10 cellular contexts compared by ENCODE assay signal in genomic region chr9:127347831-127348699, GRCh38. TPM values are rescaled to one million over a fixed set of nuclear protein-coding genes. Genes with fewer than 3 reads are reported as not detected.
DNase-seq lines count a peak whose midpoint lies in the region; ATAC-seq and TF ChIP-seq lines count a peak whose summit lies in the region.
"Had no signal": no experiment of that assay in that cellular context is flagged by ENCODE, and none has a peak within 500 bp of the region (broad histone marks: within the 10 kb centered on the region; RNA-seq: fewer than 3 reads in every experiment).

No MANE protein-coding gene starts in this region.

- no peak overlapping the region for H4K8ac ChIP-seq in mesenchymal stem cell (ENCODE audit: low read length)

- H3K9ac ChIP-seq in Loucy (ENCODE audit: low read depth, low read length, poor library complexity, severe bottlenecking): no peak overlapping the region
- H3K9ac ChIP-seq in mesenchymal stem cell (ENCODE audit: low read length): no peak overlapping the region

- H2BK15ac ChIP-seq in mesenchymal stem cell (ENCODE audit: low read depth, poor library complexity, severe bottlenecking): no peak overlapping the region

- no peaks in the 10 kb centered on the region for H3K9me2 ChIP-seq in Loucy (replicated peaks; ENCODE audit: low read depth, low read length)

- H3K36me3 ChIP-seq in Loucy (ENCODE audit: insufficient read depth, low read length): no peaks in the 10 kb centered on the region
- H3K36me3 ChIP-seq in mesenchymal stem cell (ENCODE audit: control insufficient read depth in 1 of 2, insufficient read depth in 2 of 2, low read depth in 1 of 2, low read length in 2 of 2): peaks cover 0 to 3% of the 10 kb centered on the region in 2 experiments

- no peaks in the 10 kb centered on the region for H3K79me2 ChIP-seq in Loucy (ENCODE audit: insufficient read depth, low read length)

- DNase-seq in DMS153 (lab: John Stamatoyannopoulos, UW): peak; percentile 4
- DNase-seq in astrocyte of the spinal cord (ENCODE audit: low read depth, low spot score): peak; percentile 73
- DNase-seq in mesenchymal stem cell: peak; percentile 47
- DNase-seq in coronary artery (ENCODE audit: low spot score): no peak
- no peak for DNase-seq in NCI-H774 (lab: John Stamatoyannopoulos, UW)
- DNase-seq: activated T-cell treated with anti-CD3 and anti-CD28 coated beads, Interleukin-2, amount 50 U/mL, for 48 hours had no signal

- no peaks in the 10 kb centered on the region for H3K79me1 ChIP-seq in mesenchymal stem cell (replicated peaks; ENCODE audit: low read length, poor library complexity, severe bottlenecking)

- H3K27me3 ChIP-seq in Loucy (ENCODE audit: insufficient read depth, low read length, poor library complexity, severe bottlenecking) (no peaks in the 10 kb centered on the region), mesenchymal stem cell (ENCODE audit: control insufficient read depth in 1 of 2, insufficient read depth in 1 of 2, low read length in 2 of 2) (peaks cover 0 to 91% of the 10 kb centered on the region in 2 experiments)

- no peak overlapping the region for H2AK5ac ChIP-seq in mesenchymal stem cell (ENCODE audit: low read length, severe bottlenecking)

- TF ChIP-seq CTCF in Loucy (conservative IDR thresholded peaks at IDR 0.05; ENCODE audit: low read length): peak; percentile 59
- TF ChIP-seq CTCF in astrocyte of the spinal cord (IDR thresholded peaks at IDR 0.05; ENCODE audit: low read depth, low read length): peak; percentile 76
- no peak for TF ChIP-seq CTCF in coronary artery (IDR thresholded peaks at IDR 0.05)

- no peaks in the 10 kb centered on the region for H3F3A ChIP-seq in Loucy (ENCODE audit: low read depth)

- H3K23ac ChIP-seq in mesenchymal stem cell (ENCODE audit: low read length in 2 of 2): no peak overlapping the region

- H3K4me1 ChIP-seq in Loucy (ENCODE audit: insufficient read depth, low read length, poor library complexity, severe bottlenecking): no peaks in the 10 kb centered on the region
- H3K4me1 ChIP-seq in mesenchymal stem cell (ENCODE audit: control insufficient read depth, insufficient read depth, low read depth, low read length): peaks cover 7% of the 10 kb centered on the region

- no peak overlapping the region for H2BK120ac ChIP-seq in mesenchymal stem cell (ENCODE audit: low read depth, low read length)

- H2AFZ ChIP-seq in Loucy (ENCODE audit: low read length) (peak overlapping the region; percentile 40; the same call in 1 of the 2 replicates), mesenchymal stem cell (ENCODE audit: low read depth, low read length) (no peak overlapping the region)

- no peak overlapping the region for H3K4ac ChIP-seq in mesenchymal stem cell (ENCODE audit: low read depth in 1 of 2, low read length in 2 of 2)

- H2BK12ac ChIP-seq in mesenchymal stem cell (ENCODE audit: low read length in 2 of 2): no peak overlapping the region

- 80% methylated on average over 6 of the region's 7 CpGs for WGBS in mesenchymal stem cell

- H3K18ac ChIP-seq in mesenchymal stem cell (ENCODE audit: low read depth in 1 of 2, low read length in 2 of 2): no peak overlapping the region

- no peaks in the 10 kb centered on the region for H3K9me3 ChIP-seq in Loucy (ENCODE audit: insufficient read depth, low read depth, low read length)
- H3K9me3 ChIP-seq in mesenchymal stem cell (ENCODE audit: control insufficient read depth, low read length): no peaks in the 10 kb centered on the region

- H3K4me2 ChIP-seq in Loucy (ENCODE audit: low read depth, low read length, poor library complexity, severe bottlenecking): no peak overlapping the region
- no peak overlapping the region for H3K4me2 ChIP-seq in mesenchymal stem cell (ENCODE audit: low read length, poor library complexity, severe bottlenecking)

- no peak overlapping the region for H2BK5ac ChIP-seq in mesenchymal stem cell (ENCODE audit: low read depth, low read length, poor library complexity, severe bottlenecking)

- no peaks in the 10 kb centered on the region for H4K20me1 ChIP-seq in Loucy (ENCODE audit: insufficient read depth, low read length, poor library complexity, severe bottlenecking)

- in situ Hi-C loops in astrocyte of the spinal cord (cut with HindIII; ENCODE audit: low sequenced_read_pairs): no loop called here

- no peak overlapping the region for H3K4me3 ChIP-seq in Loucy (ENCODE audit: low read length, poor library complexity, severe bottlenecking)
- H3K4me3 ChIP-seq in astrocyte of the spinal cord (ENCODE audit: low read depth, low read length): no peak overlapping the region
- no peak overlapping the region for H3K4me3 ChIP-seq in mesenchymal stem cell (ENCODE audit: insufficient read depth in 1 of 2, low read depth in 1 of 2, low read length in 2 of 2)
- no peak overlapping the region for H3K4me3 ChIP-seq in coronary artery
- H3K4me3 ChIP-seq: skin epidermis had no signal

- H3K27ac ChIP-seq in mesenchymal stem cell (ENCODE audit: low read length, poor library complexity, severe bottlenecking) (no peak overlapping the region), coronary artery (no peak overlapping the region)
- H3K27ac ChIP-seq: skin epidermis had no signal

- ATAC-seq in HG02798 (IDR thresholded peaks at IDR 0.05; ENCODE audit: poor library complexity, unreplicated experiment): no peak
- ATAC-seq in HG03159 (IDR thresholded peaks at IDR 0.05; ENCODE audit: unreplicated experiment): no peak

- no peak overlapping the region for H3K14ac ChIP-seq in mesenchymal stem cell (ENCODE audit: low read length in 2 of 2)

- H4K91ac ChIP-seq in mesenchymal stem cell (ENCODE audit: low read length): peak overlapping the region; percentile 67

RNA-seq across cellular contexts. Expression of gene SLC2A8, which starts 48.9 kb away (rescaled TPM):
- polyA plus RNA-seq in mesenchymal stem cell (2013, experiment 1 of 2): 6.3 TPM
- polyA plus RNA-seq in mesenchymal stem cell (2013, experiment 2 of 2): 6.8 TPM

Comparison
In these comparisons a context has a peak if more than half of its experiments do, and no peak if none do; other contexts are left out.
1. DNase-seq: peak in DMS153 (single experiment), astrocyte of the spinal cord (single experiment) and mesenchymal stem cell (single experiment); none in coronary artery (single experiment) and NCI-H774 (single experiment).